In the genomic region with DNA sequence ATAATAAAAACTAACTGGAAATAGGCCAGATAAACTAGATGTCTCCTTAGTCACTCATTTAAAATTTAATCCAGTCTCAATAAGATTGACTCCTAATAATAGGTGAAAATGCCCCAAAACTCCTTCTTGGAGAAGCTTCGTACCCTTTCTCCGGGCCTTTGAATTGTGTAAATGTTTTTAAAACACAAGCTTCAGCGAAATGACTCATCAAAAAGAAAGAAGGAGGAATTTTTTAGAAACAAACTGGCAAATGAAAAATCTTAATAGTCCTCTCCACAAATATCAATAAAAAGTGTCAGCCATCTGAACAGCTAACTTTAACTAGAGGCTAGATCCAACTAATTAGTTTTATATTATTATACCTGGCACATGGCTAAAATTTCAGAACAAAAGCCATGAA, we compare ENCODE assay signal across 4 cellular contexts. TPM values are rescaled to one million over a fixed set of nuclear protein-coding genes. Genes with fewer than 3 reads are reported as not detected.
"Had no signal": no experiment of that assay in that cellular context is flagged by ENCODE, and none has a peak within 500 bp of the region (broad histone marks: within the 10 kb centered on the region; RNA-seq: fewer than 3 reads in every experiment).

No MANE protein-coding gene starts in this region.

RNA-seq across cellular contexts. Expression of a gene that starts 33.9 kb away (rescaled TPM):
- total RNA-seq: LHCN-M2, MCF 10A, NCI-H460 had no signal

RNA-seq across cellular contexts. Expression of a gene that starts 47.5 kb away (rescaled TPM):
- total RNA-seq: LHCN-M2, M059J, MCF 10A, NCI-H460 had no signal
